ENCODE assay signal across 8 cellular contexts in the genomic region with DNA sequence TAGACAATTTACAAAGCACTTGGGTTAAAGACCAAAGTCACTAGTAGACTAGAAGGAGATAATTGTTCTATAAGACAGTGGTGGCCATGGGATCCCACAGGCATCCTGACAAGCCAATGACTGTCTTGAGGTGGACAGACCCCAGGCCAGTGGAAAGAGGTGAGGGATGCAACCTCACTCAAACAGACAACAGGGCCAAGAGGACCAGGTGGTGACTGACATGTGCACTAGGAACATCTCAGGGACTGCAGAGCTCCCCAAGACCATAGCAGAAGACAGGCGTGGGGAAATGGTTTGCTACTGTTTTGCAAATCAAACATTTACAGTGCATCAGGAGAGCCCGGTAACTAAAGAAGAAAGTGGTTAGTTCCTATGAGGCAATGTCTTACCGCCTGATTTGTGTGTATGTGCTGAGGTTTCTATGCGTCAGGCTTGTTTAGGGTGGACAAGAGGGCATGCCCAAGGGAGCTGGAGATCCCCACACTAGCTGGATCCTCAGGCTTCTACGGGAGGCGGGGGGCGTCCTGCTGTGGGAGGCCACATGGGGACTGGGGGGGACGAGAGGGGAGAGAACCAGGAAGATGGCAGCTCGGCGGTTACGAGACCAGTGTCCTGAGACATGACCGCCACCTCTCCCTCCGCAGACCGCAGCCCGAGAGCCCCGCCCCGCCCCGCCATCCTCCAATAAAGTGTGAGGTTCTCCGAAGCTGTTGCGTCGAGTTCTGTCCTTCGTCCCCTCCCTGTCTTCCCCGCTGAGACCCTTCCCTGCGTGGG. TPM values are rescaled to one million over a fixed set of nuclear protein-coding genes. Genes with fewer than 3 reads are reported as not detected.
A peak's percentile ranks its signal among the peaks of the same experiment; 100 is the strongest.
DNase-seq lines count a peak whose midpoint lies in the region; ATAC-seq and TF ChIP-seq lines count a peak whose summit lies in the region.

No MANE protein-coding gene starts in this region.

- peak overlapping the region; percentile 95 for H3K27ac ChIP-seq in HL-60 (replicated peaks)
- peak overlapping the region; percentile 41 for H3K27ac ChIP-seq in adipose tissue (ENCODE audit: low read depth, low read length)
- peak overlapping the region; percentile 93 to 94 for H3K27ac ChIP-seq in right atrium auricular region
- peak overlapping the region; percentile 93 for H3K27ac ChIP-seq in rectal smooth muscle tissue (ENCODE audit: low read depth, low read length)

- H3K9ac ChIP-seq in rectal smooth muscle tissue (ENCODE audit: low read length) = peak overlapping the region; percentile 53

- H3K4me3 ChIP-seq in HL-60 (replicated peaks; ENCODE audit: insufficient read depth, low read length) (peak overlapping the region; percentile 79), right atrium auricular region (peak overlapping the region; percentile 77 to 95), rectal smooth muscle tissue (ENCODE audit: low read length) (peak overlapping the region; percentile 73)

- no peaks in the 10 kb centered on the region for H3K27me3 ChIP-seq in HL-60 (ENCODE audit: insufficient read depth, poor library complexity, severe bottlenecking)
- no peaks in the 10 kb centered on the region for H3K27me3 ChIP-seq in right atrium auricular region
- H3K27me3 ChIP-seq in rectal smooth muscle tissue (ENCODE audit: control insufficient read depth, insufficient read depth, low read length) = no peaks in the 10 kb centered on the region

- ATAC-seq in GM21367 (IDR thresholded peaks at IDR 0.05; ENCODE audit: unreplicated experiment) = peak; percentile 35

- 1 to 3% (median 3%) methylated on average over 22 to 24 of the region's 24 CpGs for WGBS in adipose tissue, 3 donors

- DNase-seq in DMS153 (lab: John Stamatoyannopoulos, UW) = peak; percentile 77
- peak in 1 of 2 experiments; percentile 91 for DNase-seq in HL-60 (ENCODE audit: low read depth in 1 of 2, low spot score in 1 of 2)
- DNase-seq in SHP77 (lab: John Stamatoyannopoulos, UW) = peak; percentile 92 to 97
- peak; percentile 89 for DNase-seq in right atrium auricular region (ENCODE audit: low spot score)
- DNase-seq in EL = no peak

- H3K4me1 ChIP-seq in right atrium auricular region (peaks cover 0 to 34% of the 10 kb centered on the region in 2 donors), rectal smooth muscle tissue (ENCODE audit: control insufficient read depth, insufficient read depth, low read length) (peaks cover 7% of the 10 kb centered on the region)

- no peaks in the 10 kb centered on the region for H3K9me3 ChIP-seq in right atrium auricular region

- TF ChIP-seq CTCF in HL-60 (IDR thresholded peaks at IDR 0.05; ENCODE audit: insufficient read depth, low read length) (no peak), right atrium auricular region (IDR thresholded peaks at IDR 0.05) (no peak)

- H3K36me3 ChIP-seq in right atrium auricular region (peaks cover 26% of the 10 kb centered on the region), rectal smooth muscle tissue (ENCODE audit: control insufficient read depth, insufficient read depth, low read length) (peaks cover 19% of the 10 kb centered on the region)

RNA-seq across cellular contexts. Expression of gene MRPS26, which starts 0.6 kb away (rescaled TPM):
- 10 to 100 TPM; 37.0 to 68.4 (median 46.9) TPM for polyA plus RNA-seq in adipose tissue
- total RNA-seq in right atrium auricular region = 10 to 100 TPM; 44.7 to 45.4 TPM

RNA-seq across cellular contexts. Expression of gene GNRH2, which starts 1.8 kb away (rescaled TPM):
- polyA plus RNA-seq in adipose tissue = not detected
- not detected for total RNA-seq in right atrium auricular region

RNA-seq across cellular contexts. Expression of gene OXT, which starts 26.2 kb away (rescaled TPM):
- polyA plus RNA-seq in adipose tissue = 1 to 10 TPM in 1 of 3 donors, not detected in 2; 1.9 TPM
- not detected for total RNA-seq in right atrium auricular region

RNA-seq across cellular contexts. Expression of gene AVP, which starts 39.3 kb away (rescaled TPM):
- under 1 TPM in 1 of 3 donors, not detected in 2; 0.25 TPM for polyA plus RNA-seq in adipose tissue
- not detected for total RNA-seq in right atrium auricular region

Comparison
In these comparisons a context has a peak if more than half of its experiments do, and no peak if none do; other contexts are left out.
1. H3K27ac ChIP-seq: peak in every context shown above with its lines; median percentile 95 in HL-60; 94 in right atrium auricular region; 93 in rectal smooth muscle tissue; 41 in adipose tissue.